ENCODE assay signal across 17 cellular contexts in the genomic region with DNA sequence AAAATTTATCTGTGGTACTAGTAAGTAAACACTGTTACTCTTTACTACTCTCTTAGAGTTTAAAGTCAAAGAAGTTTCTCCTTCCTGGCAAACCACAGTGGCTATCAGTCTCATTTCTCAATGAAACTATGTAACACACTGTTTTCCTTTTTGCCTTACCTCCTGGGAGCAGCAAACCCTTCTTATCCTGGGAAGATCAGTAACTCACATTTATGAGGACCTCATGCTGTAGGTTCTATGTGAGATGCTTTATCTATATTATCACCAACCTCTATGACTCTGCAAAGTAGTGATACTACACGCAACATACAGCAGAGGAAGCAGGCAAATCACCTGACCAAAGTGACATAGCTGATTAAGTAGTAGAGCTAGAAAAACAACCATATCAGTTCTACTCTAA. TPM values are rescaled to one million over a fixed set of nuclear protein-coding genes. Genes with fewer than 3 reads are reported as not detected.
A peak's percentile ranks its signal among the peaks of the same experiment; 100 is the strongest.
DNase-seq lines count a peak whose midpoint lies in the region; ATAC-seq, FAIRE-seq and TF ChIP-seq lines count a peak whose summit lies in the region.
"Had no signal": no experiment of that assay in that cellular context is flagged by ENCODE, and none has a peak within 500 bp of the region (broad histone marks: within the 10 kb centered on the region; RNA-seq: fewer than 3 reads in every experiment).

No MANE protein-coding gene starts in this region.

- H3K4me3 Mint-ChIP-seq in CD4-positive, CD25-positive, alpha-beta regulatory T cell = no peak overlapping the region
- H3K4me3 Mint-ChIP-seq in activated CD4-positive, alpha-beta memory T cell treated with anti-CD3 and anti-CD28 coated beads for 36 hours = no peak overlapping the region
- H3K4me3 Mint-ChIP-seq: activated CD8-positive, alpha-beta T cell treated with anti-CD3 and anti-CD28 coated beads, Interleukin-2, amount 10 ng/mL, durations not matched to agents 7 days and 5 days; naive thymus-derived CD8-positive, alpha-beta T cell had no signal

- in situ Hi-C loops in gastrocnemius medialis (cut with MboI; ENCODE audit: low sequenced_read_pairs in 4 of 4) (no loop called here), GM13976 (cut with MboI; ENCODE audit: low sequenced_read_pairs, unreplicated experiment) (no loop called here)

- peaks cover 58% of the 10 kb centered on the region for H3K36me3 Mint-ChIP-seq in CD4-positive, CD25-positive, alpha-beta regulatory T cell
- H3K36me3 Mint-ChIP-seq in activated CD4-positive, alpha-beta memory T cell treated with anti-CD3 and anti-CD28 coated beads for 36 hours = peaks cover 49% of the 10 kb centered on the region

- TF ChIP-seq POLR2A in gastrocnemius medialis (IDR thresholded peaks at IDR 0.05) = no peak

- DNase-seq in CD4-positive, CD25-positive, alpha-beta regulatory T cell = peak in 1 of 3 donors; percentile 15
- DNase-seq in GM19239 (ENCODE audit: insufficient read length, low spot score) (no peak), fibroblast of mammary gland (ENCODE audit: low read depth) (peak; percentile 6), gastrocnemius medialis (no peak), GM13976 (ENCODE audit: low spot score) (no peak), NCI-H1092 (lab: John Stamatoyannopoulos, UW) (no peak)
- DNase-seq in activated CD4-positive, alpha-beta memory T cell treated with anti-CD3 and anti-CD28 coated beads for 36 hours = no peak
- DNase-seq: activated CD8-positive, alpha-beta T cell treated with anti-CD3 and anti-CD28 coated beads, Interleukin-2, amount 10 ng/mL, durations not matched to agents 7 days and 5 days; activated effector memory CD4-positive, alpha-beta T cell treated with Interleukin-2 at 50 U/mL for 16 hours; body of pancreas; heart right ventricle; mammary epithelial cell; naive thymus-derived CD8-positive, alpha-beta T cell; NCI-H2081 treated with DMSO at 0.1 percent for 48 hours; stimulated activated CD4-positive, alpha-beta T cell treated with anti-CD3 and anti-CD28 coated beads, Interleukin-4, amount 100 ng/mL, for 24 hours had no signal

- no peaks in the 10 kb centered on the region for H3K27me3 Mint-ChIP-seq in CD4-positive, CD25-positive, alpha-beta regulatory T cell
- H3K27me3 Mint-ChIP-seq in activated CD4-positive, alpha-beta memory T cell treated with anti-CD3 and anti-CD28 coated beads for 36 hours = no peaks in the 10 kb centered on the region
- H3K27me3 Mint-ChIP-seq: naive thymus-derived CD8-positive, alpha-beta T cell had no signal

- ATAC-seq in CD4-positive, CD25-positive, alpha-beta regulatory T cell (ENCODE audit: low read depth in 2 of 2) = peak in 1 of 2 donors; percentile 50
- no peak for ATAC-seq in HG03442 (IDR thresholded peaks at IDR 0.05; ENCODE audit: unreplicated experiment)
- no peak for ATAC-seq in gastrocnemius medialis
- ATAC-seq: activated CD8-positive, alpha-beta T cell treated with anti-CD3 and anti-CD28 coated beads, Interleukin-2, amount 10 ng/mL, durations not matched to agents 7 days and 5 days; body of pancreas; heart right ventricle; naive thymus-derived CD8-positive, alpha-beta T cell had no signal

- H3K4me1 ChIP-seq in CD4-positive, CD25-positive, alpha-beta regulatory T cell (ENCODE audit: control insufficient read depth, insufficient read depth, low read length, poor library complexity, severe bottlenecking) = no peaks in the 10 kb centered on the region
- H3K4me1 ChIP-seq in gastrocnemius medialis = no peaks in the 10 kb centered on the region
- H3K4me1 ChIP-seq: body of pancreas, heart right ventricle had no signal

- TF ChIP-seq CTCF in fibroblast of mammary gland (conservative IDR thresholded peaks at IDR 0.05; ENCODE audit: control insufficient read depth, insufficient read depth, low read depth, low read length) (no peak), gastrocnemius medialis (IDR thresholded peaks at IDR 0.05 in 4 of 5, conservative IDR thresholded peaks at IDR 0.05 in 1 of 5) (no peak), GM13976 (IDR thresholded peaks at IDR 0.05; ENCODE audit: borderline replicate concordance, control extremely low read depth, extremely low read depth, insufficient read depth, missing control alignments) (no peak)

- peaks cover 3 to 14% (median 8%) of the 10 kb centered on the region in 4 donors for H3K4me1 Mint-ChIP-seq in CD4-positive, CD25-positive, alpha-beta regulatory T cell
- peaks cover 8% of the 10 kb centered on the region for H3K4me1 Mint-ChIP-seq in activated CD4-positive, alpha-beta memory T cell treated with anti-CD3 and anti-CD28 coated beads for 36 hours (ENCODE audit: low read depth)

- POLR2A ChIA-PET in activated CD4-positive, alpha-beta memory T cell treated with anti-CD3 and anti-CD28 coated beads for 36 hours (lab: Charles Lee) = no interaction called here

- peak overlapping the region; percentile 2 to 61 (median 11) for H3K27ac Mint-ChIP-seq in CD4-positive, CD25-positive, alpha-beta regulatory T cell
- H3K27ac Mint-ChIP-seq in activated CD4-positive, alpha-beta memory T cell treated with anti-CD3 and anti-CD28 coated beads for 36 hours = peak overlapping the region; percentile 18
- H3K27ac Mint-ChIP-seq: activated CD8-positive, alpha-beta T cell treated with anti-CD3 and anti-CD28 coated beads, Interleukin-2, amount 10 ng/mL, durations not matched to agents 7 days and 5 days had no signal

- no peaks in the 10 kb centered on the region for H3K9me3 ChIP-seq in CD4-positive, CD25-positive, alpha-beta regulatory T cell (ENCODE audit: control insufficient read depth in 2 of 2, low read length in 2 of 2)
- H3K9me3 ChIP-seq in gastrocnemius medialis = no peaks in the 10 kb centered on the region
- H3K9me3 ChIP-seq: body of pancreas, heart right ventricle had no signal

- peak; percentile 35 for FAIRE-seq in GM19239 (lab: Jason Lieb, UNC)
- FAIRE-seq: keratinocyte had no signal

- intact Hi-C loops in activated CD4-positive, alpha-beta memory T cell treated with anti-CD3 and anti-CD28 coated beads for 36 hours (cut with micrococcal nuclease) = no loop called here
- intact Hi-C loops in gastrocnemius medialis (cut with DNase I; ENCODE audit: low total_unique reads) = no loop called here

- H3K4me3 ChIP-seq in CD4-positive, CD25-positive, alpha-beta regulatory T cell (ENCODE audit: low read depth, low read length) = no peak overlapping the region
- H3K4me3 ChIP-seq in fibroblast of mammary gland (ENCODE audit: control insufficient read depth, low read depth, low read length) (no peak overlapping the region), gastrocnemius medialis (no peak overlapping the region)
- H3K4me3 ChIP-seq: body of pancreas, heart right ventricle had no signal

- no peaks in the 10 kb centered on the region for H3K9me3 Mint-ChIP-seq in CD4-positive, CD25-positive, alpha-beta regulatory T cell
- H3K9me3 Mint-ChIP-seq in activated CD4-positive, alpha-beta memory T cell treated with anti-CD3 and anti-CD28 coated beads for 36 hours = no peaks in the 10 kb centered on the region
- H3K9me3 Mint-ChIP-seq: naive thymus-derived CD8-positive, alpha-beta T cell had no signal

- H3K36me3 ChIP-seq in CD4-positive, CD25-positive, alpha-beta regulatory T cell (ENCODE audit: control insufficient read depth, insufficient read depth, low read length) = peaks cover 68% of the 10 kb centered on the region
- peaks cover 4 to 87% of the 10 kb centered on the region in 2 donors for H3K36me3 ChIP-seq in gastrocnemius medialis

- no peak overlapping the region for H3K27ac ChIP-seq in CD4-positive, CD25-positive, alpha-beta regulatory T cell (ENCODE audit: insufficient read depth, low read length, poor library complexity, severe bottlenecking)
- H3K27ac ChIP-seq in gastrocnemius medialis = no peak overlapping the region
- H3K27ac ChIP-seq: heart right ventricle had no signal

- H3K27me3 ChIP-seq in CD4-positive, CD25-positive, alpha-beta regulatory T cell (ENCODE audit: control insufficient read depth, insufficient read depth, low read length) = no peaks in the 10 kb centered on the region
- no peaks in the 10 kb centered on the region for H3K27me3 ChIP-seq in gastrocnemius medialis
- H3K27me3 ChIP-seq: body of pancreas, heart right ventricle had no signal

- CTCF ChIA-PET in activated CD4-positive, alpha-beta memory T cell treated with anti-CD3 and anti-CD28 coated beads for 36 hours (lab: Charles Lee) = interaction anchor here (1.2 kb wide), 1 partner anchor 31 kb away, joined by 4 read pairs; no protein-coding TSS in a partner anchor

RNA-seq across cellular contexts. Expression of a gene that starts 35.3 kb away (rescaled TPM):
- 58.7 TPM for total RNA-seq in CD4-positive, CD25-positive, alpha-beta regulatory T cell
- polyA plus RNA-seq in CD4-positive, CD25-positive, alpha-beta regulatory T cell = 10 to 100 TPM; 59.4 to 73.4 (median 67.9) TPM
- 10 to 100 TPM; 52.3 to 59.2 TPM for total RNA-seq in activated CD4-positive, alpha-beta memory T cell treated with anti-CD3 and anti-CD28 coated beads for 36 hours
- 10 to 100 TPM; 22.9 to 45.2 (median 27.5) TPM for total RNA-seq in gastrocnemius medialis

RNA-seq across cellular contexts. Expression of a gene that starts 35.4 kb away (rescaled TPM):
- total RNA-seq in CD4-positive, CD25-positive, alpha-beta regulatory T cell = 75.7 TPM
- 10 to 100 TPM; 42.4 to 61.5 (median 51.8) TPM for polyA plus RNA-seq in CD4-positive, CD25-positive, alpha-beta regulatory T cell
- 100 to 1,000 TPM; 167 to 172 TPM for total RNA-seq in activated CD4-positive, alpha-beta memory T cell treated with anti-CD3 and anti-CD28 coated beads for 36 hours
- 100 to 1,000 TPM in 1 of 4 donors, 10 to 100 TPM in 3; 67.6 to 108 (median 94.2) TPM for total RNA-seq in gastrocnemius medialis

RNA-seq across cellular contexts. Expression of a gene that starts 55.2 kb away (rescaled TPM):
- total RNA-seq in CD4-positive, CD25-positive, alpha-beta regulatory T cell = 26.6 TPM
- polyA plus RNA-seq in CD4-positive, CD25-positive, alpha-beta regulatory T cell = 10 to 100 TPM; 61.9 to 73.4 (median 68.1) TPM
- total RNA-seq in activated CD4-positive, alpha-beta memory T cell treated with anti-CD3 and anti-CD28 coated beads for 36 hours = 10 to 100 TPM; 34.1 to 36.9 TPM
- 10 to 100 TPM; 15.6 to 39.6 (median 27.5) TPM for total RNA-seq in gastrocnemius medialis

RNA-seq across cellular contexts. Expression of a gene that starts 55.5 kb away (rescaled TPM):
- 57.6 TPM for total RNA-seq in CD4-positive, CD25-positive, alpha-beta regulatory T cell
- 100 to 1,000 TPM; 304 to 318 (median 312) TPM for polyA plus RNA-seq in CD4-positive, CD25-positive, alpha-beta regulatory T cell
- total RNA-seq in activated CD4-positive, alpha-beta memory T cell treated with anti-CD3 and anti-CD28 coated beads for 36 hours = 100 to 1,000 TPM; 132 TPM
- total RNA-seq in gastrocnemius medialis = 100 to 1,000 TPM; 152 to 188 (median 162) TPM
